ENCODE assay signal across 8 cellular contexts in genomic region chr3:56131976-56132590, GRCh38.
A peak's percentile ranks its signal among the peaks of the same experiment; 100 is the strongest.
DNase-seq lines count a peak whose midpoint lies in the region; ATAC-seq, FAIRE-seq and TF ChIP-seq lines count a peak whose summit lies in the region.

No MANE protein-coding gene starts in this region.

- H3K27me3 ChIP-seq in GM23248 (replicated peaks; ENCODE audit: insufficient read depth) = no peaks in the 10 kb centered on the region

- TF ChIP-seq CTCF in GM10266 (IDR thresholded peaks at IDR 0.05; ENCODE audit: control insufficient read depth, insufficient read depth, low read depth, missing control alignments) = no peak

- 0 to 4% methylated on average over 3 of the region's 3 CpGs for WGBS in GM23248 (ENCODE audit: low coverage in 1 of 2, low lambda C conversion rate in 2 of 2, missing lambda C conversion rate in 2 of 2), 2 experiments

- H3K4me2 ChIP-seq in GM23248 (ENCODE audit: unreplicated experiment) = peak overlapping the region; percentile 77

- no peaks in the 10 kb centered on the region for H3K9me3 ChIP-seq in GM23248 (ENCODE audit: low read depth)

- H3K36me3 ChIP-seq in GM23248 (ENCODE audit: low read depth) = no peaks in the 10 kb centered on the region

- H3K4me3 ChIP-seq in GM23248 = peak overlapping the region; percentile 26

- H2AFZ ChIP-seq in GM23248 = peak overlapping the region; percentile 22; the same call in 1 of the 2 replicates

- in situ Hi-C loops in GM23248 (cut with MboI) = no loop called here

- H3K27ac ChIP-seq in GM23248 (peak overlapping the region; percentile 59), substantia nigra (ENCODE audit: low read depth, low read length, poor library complexity, severe bottlenecking) (no peak overlapping the region)

- H3K79me2 ChIP-seq in GM23248 (ENCODE audit: insufficient read depth) = no peaks in the 10 kb centered on the region

- FAIRE-seq in endometrium (lab: Jason Lieb, UNC) = peak; percentile 21

- H3F3A ChIP-seq in GM23248 (ENCODE audit: insufficient read depth) = peaks cover 11% of the 10 kb centered on the region

- H3K9ac ChIP-seq in GM23248 = 0 out of 2 replicates have a peak overlapping the region, but pooled peaks have one; percentile 13

- H3K9me2 ChIP-seq in GM23248 (ENCODE audit: insufficient read depth) = no peaks in the 10 kb centered on the region

- DNase-seq in GM23248 (peak; percentile 94), NOMO-1 (lab: John Stamatoyannopoulos, UW; ENCODE audit: unreplicated experiment in 2 of 2) (peak; percentile 79 to 90), pons (ENCODE audit: low spot score) (peak; percentile 10), NCI-H82 (lab: John Stamatoyannopoulos, UW) (no peak), substantia nigra (lab: John Stamatoyannopoulos, UW) (no peak), GM10266 (ENCODE audit: extremely low spot score) (no peak)

- H3K4me1 ChIP-seq in GM23248 (ENCODE audit: insufficient read depth) = peaks cover 29% of the 10 kb centered on the region

- no peak for ATAC-seq in HG02759 (IDR thresholded peaks at IDR 0.05; ENCODE audit: unreplicated experiment)

- H4K20me1 ChIP-seq in GM23248 (ENCODE audit: insufficient read depth) = no peaks in the 10 kb centered on the region

Comparison
In these comparisons a context has a peak if more than half of its experiments do, and no peak if none do; other contexts are left out.
1. DNase-seq: peak in GM23248 (single experiment), NOMO-1 (2 of 2) and pons (single experiment); none in NCI-H82 (single experiment), substantia nigra (0 of 49) and GM10266 (single experiment).